Comparison of ENCODE assay signal across 11 cellular contexts in the genomic region with DNA sequence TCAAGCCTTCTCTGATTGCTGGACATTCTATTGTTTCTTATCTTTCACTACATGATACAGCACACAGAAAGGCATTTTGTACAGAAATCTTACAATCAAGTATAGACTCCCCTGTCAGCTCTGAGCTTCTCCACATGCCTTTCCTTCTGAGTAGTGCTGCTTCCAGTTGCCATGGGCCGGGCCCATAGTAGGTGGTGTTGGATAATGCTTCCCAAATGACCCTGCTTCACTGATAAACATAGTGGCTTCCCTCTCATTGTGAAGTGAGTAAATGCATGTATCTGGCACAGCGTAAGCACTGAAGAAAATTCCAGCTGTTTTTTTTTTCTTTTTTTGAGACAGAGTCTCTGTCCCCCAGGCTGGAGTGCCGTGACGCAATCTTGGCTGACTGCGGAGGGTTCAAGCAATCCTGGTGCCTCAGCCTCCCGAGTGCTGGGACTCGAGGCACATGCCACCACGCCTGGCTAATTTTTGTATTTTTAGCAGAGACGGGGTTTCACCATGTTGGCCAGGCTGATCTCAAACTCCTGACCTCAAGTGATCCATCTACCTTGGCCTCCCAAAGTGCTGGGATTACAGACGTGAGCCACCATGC. TPM values are rescaled to one million over a fixed set of nuclear protein-coding genes. Genes with fewer than 3 reads are reported as not detected.
DNase-seq lines count a peak whose midpoint lies in the region; ATAC-seq, FAIRE-seq and TF ChIP-seq lines count a peak whose summit lies in the region.
"Not testable (repeated sequence)": the region's sequence is repeated elsewhere in the genome, so short reads cannot be mapped to it uniquely, and the experiment has no call there.
"Had no signal": no experiment of that assay in that cellular context is flagged by ENCODE, and none has a peak within 500 bp of the region (broad histone marks: within the 10 kb centered on the region; RNA-seq: fewer than 3 reads in every experiment).

No MANE protein-coding gene starts in this region.

- not testable (repeated sequence) for H2BK20ac ChIP-seq in IMR-90 (ENCODE audit: low read depth, low read length)

- H3K4ac ChIP-seq in IMR-90 (ENCODE audit: low read depth, low read length); mesenchymal stem cell (ENCODE audit: low read depth in 1 of 2, low read length in 2 of 2): not testable (repeated sequence)

- H4K8ac ChIP-seq in IMR-90 (ENCODE audit: low read depth in 2 of 2, low read length in 2 of 2); mesenchymal stem cell (ENCODE audit: low read length): not testable (repeated sequence)

- H2AK5ac ChIP-seq in IMR-90 (ENCODE audit: low read depth, low read length); mesenchymal stem cell (ENCODE audit: low read length, severe bottlenecking): not testable (repeated sequence)

- not testable (repeated sequence) for H3K56ac ChIP-seq in IMR-90 (ENCODE audit: extremely low read depth, insufficient read depth, low read length)

- not testable (repeated sequence) for H4K5ac ChIP-seq in IMR-90 (ENCODE audit: low read depth, low read length)

- not testable (repeated sequence) for H3K27me3 ChIP-seq in Caco-2 (replicated peaks; ENCODE audit: control insufficient read depth, insufficient read depth, low read length); IMR-90 (ENCODE audit: control insufficient read depth, insufficient read depth, low read length); astrocyte (ENCODE audit: insufficient read depth, low read length); right cardiac atrium (ENCODE audit: control insufficient read depth, insufficient read depth); mesenchymal stem cell (ENCODE audit: control insufficient read depth in 1 of 2, insufficient read depth in 1 of 2, low read length in 2 of 2); spleen (replicated peaks in 1 of 7)

- not testable (repeated sequence) for H3K9ac ChIP-seq in IMR-90 (ENCODE audit: low read depth, low read length); astrocyte (ENCODE audit: low read length); mesenchymal stem cell (ENCODE audit: low read length)

- not testable (repeated sequence) for H3K14ac ChIP-seq in IMR-90 (replicated peaks; ENCODE audit: low read depth, low read length); mesenchymal stem cell (ENCODE audit: low read length in 2 of 2)

- not testable (repeated sequence) for H3K79me1 ChIP-seq in IMR-90 (ENCODE audit: low read depth in 1 of 2, low read length in 2 of 2); mesenchymal stem cell (replicated peaks; ENCODE audit: low read length, poor library complexity, severe bottlenecking)

- H3K4me3 Mint-ChIP-seq in Caco-2 (ENCODE audit: unreplicated experiment); astrocyte (ENCODE audit: unreplicated experiment): not testable (repeated sequence)

- TF ChIP-seq CTCF in Caco-2 (IDR thresholded peaks at IDR 0.05; ENCODE audit: insufficient read depth in 1 of 2, low read depth in 1 of 2, low read length in 1 of 2, severe bottlenecking in 1 of 2, unreplicated experiment in 1 of 2); IMR-90 (conservative IDR thresholded peaks at IDR 0.05; ENCODE audit: low read depth, low read length); astrocyte (IDR thresholded peaks at IDR 0.05; ENCODE audit: insufficient read depth, low read depth, low read length); spleen (IDR thresholded peaks at IDR 0.05 in 8 of 11, conservative IDR thresholded peaks at IDR 0.05 in 3 of 11): not testable (repeated sequence)

- no CpG with 5 or more reads among the region's 10 CpGs for WGBS in IMR-90 (ENCODE audit: extremely low coverage in 2 of 2, insufficient read length in 1 of 2), 2 experiments
- 27% methylated on average over 10 of the region's 10 CpGs for WGBS in right cardiac atrium
- WGBS in mesenchymal stem cell = 76% methylated on average over 7 of the region's 10 CpGs
- WGBS in spleen, 5 donors = 75 to 89% (median 76%) methylated on average over 8 to 10 of the region's 10 CpGs

- H3K27ac Mint-ChIP-seq in Caco-2 (ENCODE audit: unreplicated experiment) = peak overlapping the region; percentile 75
- H3K27ac Mint-ChIP-seq in astrocyte (ENCODE audit: unreplicated experiment) = not testable (repeated sequence)

- not testable (repeated sequence) for H2BK15ac ChIP-seq in IMR-90 (ENCODE audit: low read depth, low read length); mesenchymal stem cell (ENCODE audit: low read depth, poor library complexity, severe bottlenecking)

- H4K20me1 ChIP-seq in IMR-90 (ENCODE audit: insufficient read depth, low read length); astrocyte (ENCODE audit: insufficient read depth, low read length): not testable (repeated sequence)

- H3K4me1 Mint-ChIP-seq in Caco-2 (ENCODE audit: low read depth, unreplicated experiment); astrocyte (ENCODE audit: low read depth, unreplicated experiment): not testable (repeated sequence)

- H3K4me3 ChIP-seq in Caco-2 (ENCODE audit: low read depth, low read length); IMR-90 (ENCODE audit: insufficient read depth, low read depth, low read length); astrocyte (ENCODE audit: insufficient read depth, low read depth, low read length); right cardiac atrium (ENCODE audit: low read length); mesenchymal stem cell (ENCODE audit: insufficient read depth in 1 of 2, low read depth in 1 of 2, low read length in 2 of 2); spleen: not testable (repeated sequence)

- not testable (repeated sequence) for TF ChIP-seq RAD21 in IMR-90 (IDR thresholded peaks at IDR 0.05; ENCODE audit: low read length)

- not testable (repeated sequence) for H2BK120ac ChIP-seq in IMR-90 (ENCODE audit: low read depth, low read length); mesenchymal stem cell (ENCODE audit: low read depth, low read length)

- DNase-seq in Caco-2 = not testable (repeated sequence)
- peak; percentile 21 for DNase-seq in IMR-90
- DNase-seq in astrocyte (ENCODE audit: low read depth) = peak; percentile 2
- peak; percentile 30 for DNase-seq in Right ventricle myocardium superior
- DNase-seq in right cardiac atrium = peak in 1 of 3 donors; percentile 71
- peak; percentile 0 for DNase-seq in mesenchymal stem cell
- DNase-seq in spleen = peak; percentile 31

- dilution Hi-C loops in IMR-90 (cut with HindIII; ENCODE audit: low sequenced_read_pairs, unreplicated experiment) = not testable (repeated sequence)

- ATAC-seq in IMR-90 (ENCODE audit: low read depth) = peak; percentile 70
- peak; percentile 65 for ATAC-seq in Right ventricle myocardium superior (ENCODE audit: poor library complexity)
- peak; percentile 44 to 62 for ATAC-seq in right cardiac atrium

- H3K36me3 Mint-ChIP-seq in Caco-2 (ENCODE audit: insufficient read depth, unreplicated experiment); astrocyte (ENCODE audit: low read depth, unreplicated experiment): not testable (repeated sequence)

- not testable (repeated sequence) for H3K27ac ChIP-seq in IMR-90 (ENCODE audit: insufficient read depth, low read length); astrocyte (ENCODE audit: low read depth, low read length); mesenchymal stem cell (ENCODE audit: low read length, poor library complexity, severe bottlenecking); spleen
- H3K27ac ChIP-seq in right cardiac atrium (ENCODE audit: low read length) = peak overlapping the region; percentile 3

- intact Hi-C loops in Caco-2 (cut with micrococcal nuclease; ENCODE audit: unreplicated experiment); IMR-90 (cut with micrococcal nuclease); Right ventricle myocardium superior (cut with DNase I); right cardiac atrium (cut with DNase I); spleen (cut with DNase I; ENCODE audit: low total_unique reads): not testable (repeated sequence)

- not testable (repeated sequence) for H3K36me3 ChIP-seq in Caco-2 (ENCODE audit: control insufficient read depth, insufficient read depth, low read length); IMR-90 (ENCODE audit: control insufficient read depth, insufficient read depth, low read length); astrocyte (ENCODE audit: insufficient read depth, low read length); mesenchymal stem cell (ENCODE audit: control insufficient read depth in 1 of 2, insufficient read depth in 2 of 2, low read depth in 1 of 2, low read length in 2 of 2); spleen

- H3K4me1 ChIP-seq in Caco-2; IMR-90 (ENCODE audit: control insufficient read depth, insufficient read depth, low read length); astrocyte (ENCODE audit: insufficient read depth, low read length); right cardiac atrium (ENCODE audit: control insufficient read depth, insufficient read depth, low read length); mesenchymal stem cell (ENCODE audit: control insufficient read depth, insufficient read depth, low read depth, low read length); spleen: not testable (repeated sequence)

- not testable (repeated sequence) for H2AFZ ChIP-seq in IMR-90 (replicated peaks; ENCODE audit: low read length, poor library complexity); astrocyte (ENCODE audit: low read depth, low read length); mesenchymal stem cell (ENCODE audit: low read depth, low read length)

- not testable (repeated sequence) for H3K27me3 Mint-ChIP-seq in Caco-2 (ENCODE audit: insufficient read depth, unreplicated experiment); astrocyte (ENCODE audit: low read depth, unreplicated experiment)

- POLR2A ChIA-PET in Caco-2 (lab: Charles Lee); IMR-90 (lab: Charles Lee; ENCODE audit: unreplicated experiment): not testable (repeated sequence)

- not testable (repeated sequence) for H3K9me1 ChIP-seq in IMR-90 (ENCODE audit: insufficient read depth, low read length)

- H3K9me3 ChIP-seq in Caco-2; IMR-90 (ENCODE audit: control insufficient read depth, insufficient read depth, low read length); astrocyte (ENCODE audit: insufficient read depth, low read depth, low read length); right cardiac atrium (ENCODE audit: control insufficient read depth, low read length); mesenchymal stem cell (ENCODE audit: control insufficient read depth, low read length); spleen: not testable (repeated sequence)

- H4K91ac ChIP-seq in IMR-90 (ENCODE audit: insufficient read depth, low read depth, low read length); mesenchymal stem cell (ENCODE audit: low read length): not testable (repeated sequence)

- not testable (repeated sequence) for FAIRE-seq in astrocyte (lab: Jason Lieb, UNC)

- not testable (repeated sequence) for H3K23ac ChIP-seq in IMR-90 (ENCODE audit: low read depth, low read length); mesenchymal stem cell (ENCODE audit: low read length in 2 of 2)

- TF ChIP-seq POLR2A in IMR-90 (IDR thresholded peaks at IDR 0.05; ENCODE audit: low read depth, low read length); spleen (IDR thresholded peaks at IDR 0.05): not testable (repeated sequence)

- not testable (repeated sequence) for H3K4me2 ChIP-seq in IMR-90 (ENCODE audit: low read depth, low read length); astrocyte (ENCODE audit: low read length); mesenchymal stem cell (ENCODE audit: low read length, poor library complexity, severe bottlenecking)

- not testable (repeated sequence) for H2AK9ac ChIP-seq in IMR-90 (replicated peaks; ENCODE audit: low read depth, low read length, poor library complexity)

- CTCF ChIA-PET in Caco-2 (lab: Charles Lee); IMR-90 (lab: Yijun Ruan, JAX): not testable (repeated sequence)

- H3K9me3 Mint-ChIP-seq in Caco-2 (ENCODE audit: unreplicated experiment); astrocyte (ENCODE audit: unreplicated experiment): not testable (repeated sequence)

- H3K79me2 ChIP-seq in astrocyte (ENCODE audit: insufficient read depth, low read length) = not testable (repeated sequence)

- not testable (repeated sequence) for BruUV-seq in Caco-2 (replicated peaks; lab: Mats Ljungman, UMichigan); IMR-90 (replicated peaks; lab: Mats Ljungman, UMichigan)

- in situ Hi-C loops in IMR-90 (cut with MboI; ENCODE audit: low sequenced_read_pairs) = not testable (repeated sequence)

- H2BK12ac ChIP-seq in mesenchymal stem cell (ENCODE audit: low read length in 2 of 2) = not testable (repeated sequence)

- H2BK5ac ChIP-seq in IMR-90 (ENCODE audit: low read depth, low read length, poor library complexity, severe bottlenecking); mesenchymal stem cell (ENCODE audit: low read depth, low read length, poor library complexity, severe bottlenecking): not testable (repeated sequence)

- not testable (repeated sequence) for H3K18ac ChIP-seq in IMR-90 (ENCODE audit: low read depth, low read length); mesenchymal stem cell (ENCODE audit: low read depth in 1 of 2, low read length in 2 of 2)

RNA-seq across cellular contexts. Expression of gene NPY4R, which starts 23.0 kb away (rescaled TPM):
- 0.23 and 0.56 TPM in 2 replicates for total RNA-seq in Caco-2 (2022)
- total RNA-seq in IMR-90 (2012; rRNA removed) = 0.83 and 1.1 TPM in 2 replicates
- polyA plus RNA-seq in IMR-90 (2012; rRNA removed) = 0.56 and 0.57 TPM in 2 replicates
- 0.30 and 0.44 TPM in 2 replicates for polyA plus RNA-seq in IMR-90 (2012; cell fraction: cytosol; rRNA removed)
- polyA plus RNA-seq in IMR-90 (2012; cell fraction: nucleus; rRNA removed; ENCODE audit: low replicate concordance) = 0.14 and 0.23 TPM in 2 replicates
- 0.48 and 0.53 TPM in 2 replicates for total RNA-seq in astrocyte
- total RNA-seq in Right ventricle myocardium superior = not detected
- under 1 TPM in 2 of 4 donors, not detected in 2; 0.19 to 0.40 TPM for total RNA-seq in right cardiac atrium
- 0.09 TPM for polyA plus RNA-seq in right cardiac atrium
- polyA plus RNA-seq in mesenchymal stem cell (2013, experiment 1 of 2) = 0.03 TPM
- not detected for polyA plus RNA-seq in mesenchymal stem cell (2013, experiment 2 of 2)
- not detected for total RNA-seq in spleen
- polyA plus RNA-seq in spleen = not detected
- total RNA-seq: CD8-positive, alpha-beta memory T cell; Daoy; H4; HT1080 had no signal
- polyA plus RNA-seq: CD8-positive, alpha-beta memory T cell had no signal
